23 cellular contexts compared by ENCODE assay signal in genomic region chr5:68379275-68380026, GRCh38.
A peak's percentile ranks its signal among the peaks of the same experiment; 100 is the strongest.
DNase-seq lines count a peak whose midpoint lies in the region; ATAC-seq, FAIRE-seq and TF ChIP-seq lines count a peak whose summit lies in the region.
"Had no signal": no experiment of that assay in that cellular context is flagged by ENCODE, and none has a peak within 500 bp of the region (broad histone marks: within the 10 kb centered on the region; RNA-seq: fewer than 3 reads in every experiment).

No MANE protein-coding gene starts in this region.

- H3K4me1 ChIP-seq in K562 (replicated peaks in 1 of 2; ENCODE audit: control insufficient read depth in 2 of 2, insufficient read depth in 2 of 2, low read length in 2 of 2) = peaks cover 0 to 29% of the 10 kb centered on the region in 2 experiments; a peak in 2 of 5 replicates
- H3K4me1 ChIP-seq in upper lobe of right lung = peaks cover 12% of the 10 kb centered on the region

- 0 out of 2 replicates have a peak, but pooled peaks cover 2% of the 10 kb centered on the region for H3K9me3 ChIP-seq in K562 (replicated peaks; ENCODE audit: control insufficient read depth, insufficient read depth, low read depth, low read length)
- H3K9me3 ChIP-seq in upper lobe of right lung = no peaks in the 10 kb centered on the region
- H3K9me3 ChIP-seq: lower lobe of right lung, ovary had no signal

- in situ Hi-C loops in K562 (cut with MboI) = no loop called here

- H2AFZ ChIP-seq in K562 (ENCODE audit: low read depth, low read length) = peak overlapping the region; percentile 67

- TF ChIP-seq EP300 in K562 (IDR thresholded peaks at IDR 0.05; ENCODE audit: low read length) = no peak

- H3K27me3 ChIP-seq in K562 (ENCODE audit: control insufficient read depth in 2 of 2, insufficient read depth in 2 of 2, low read length in 2 of 2) (no peaks in the 10 kb centered on the region), upper lobe of right lung (no peaks in the 10 kb centered on the region)
- H3K27me3 ChIP-seq: ovary had no signal

- H3K4me3 ChIP-seq in K562 (no peak overlapping the region), upper lobe of right lung (no peak overlapping the region)
- H3K4me3 ChIP-seq: lower lobe of right lung, ovary, skin epidermis had no signal

- FAIRE-seq in K562 (lab: Jason Lieb, UNC) = no peak
- FAIRE-seq: A204.1, bronchial epithelial cell, GM12891 had no signal

- no peaks in the 10 kb centered on the region for H3K9me3 Mint-ChIP-seq in activated CD8-positive, alpha-beta memory T cell treated with anti-CD3 and anti-CD28 coated beads, Interleukin-2, amount 10 ng/mL, durations not matched to agents 7 days and 5 days (ENCODE audit: low read depth)
- H3K9me3 Mint-ChIP-seq: activated B cell treated with CpG ODN at 0.5 μM for 24 hours had no signal

- H3K4me1 Mint-ChIP-seq in activated CD8-positive, alpha-beta memory T cell treated with anti-CD3 and anti-CD28 coated beads, Interleukin-2, amount 10 ng/mL, durations not matched to agents 7 days and 5 days = peaks cover 83% of the 10 kb centered on the region

- BruUV-seq in K562 (replicated peaks; lab: Mats Ljungman, UMichigan) = no TSS peak

- CTCF ChIA-PET in activated CD8-positive, alpha-beta memory T cell treated with anti-CD3 and anti-CD28 coated beads, Interleukin-2, amount 10 ng/mL, durations not matched to agents 7 days and 5 days (lab: Charles Lee) = interaction anchor here (0.7 to 2.5 kb wide), 7 partner anchors 8 to 1134 kb away, joined by 3 to 12 read pairs (median 3); no protein-coding TSS in a partner anchor
- CTCF ChIA-PET in K562 (lab: Yijun Ruan, JAX; ENCODE audit: low intra/inter-chr PET ratio) = no interaction called here

- no peaks in the 10 kb centered on the region for H4K20me1 ChIP-seq in K562 (replicated peaks; ENCODE audit: control insufficient read depth, insufficient read depth, low read length)

- H3K36me3 Mint-ChIP-seq in activated CD8-positive, alpha-beta memory T cell treated with anti-CD3 and anti-CD28 coated beads, Interleukin-2, amount 10 ng/mL, durations not matched to agents 7 days and 5 days = peaks cover 19% of the 10 kb centered on the region

- H3K4me2 ChIP-seq in K562 (ENCODE audit: insufficient read depth, low read length) = no peak overlapping the region

- H3K27ac ChIP-seq in K562 (ENCODE audit: extremely low read depth, low read depth, low read length) (no peak overlapping the region), upper lobe of right lung (no peak overlapping the region), caudate nucleus (ENCODE audit: low read depth, low read length) (no peak overlapping the region)
- H3K27ac ChIP-seq: lower lobe of right lung, ovary had no signal

- H3K79me2 ChIP-seq in K562 (ENCODE audit: control insufficient read depth, insufficient read depth, low read length) = no peaks in the 10 kb centered on the region

- no peak for DNase-seq in activated CD8-positive, alpha-beta memory T cell treated with anti-CD3 and anti-CD28 coated beads, Interleukin-2, amount 10 ng/mL, durations not matched to agents 7 days and 5 days
- no peak for DNase-seq in activated CD8-positive, alpha-beta memory T cell treated with anti-CD3 and anti-CD28 coated beads, Interleukin-2, amount 50 U/mL, for 4 hours
- DNase-seq in K562 (ENCODE audit: extremely low read depth in 1 of 4, low spot score in 3 of 4) (no peak), medulla oblongata (ENCODE audit: extremely low spot score) (peak; percentile 57), upper lobe of right lung (no peak), caudate nucleus (lab: John Stamatoyannopoulos, UW) (no peak), CD1c-positive myeloid dendritic cell (ENCODE audit: extremely low spot score) (no peak), GM19240 (ENCODE audit: insufficient read length, low spot score) (no peak)
- DNase-seq: activated B cell treated with CpG ODN at 0.5 μM for 24 hours; activated naive CD8-positive, alpha-beta T cell treated with anti-CD3 and anti-CD28 coated beads, Interleukin-2, amount 10 ng/mL, durations not matched to agents 7 days and 5 days; GDM1; head of caudate nucleus; IMR-90; lower lobe of right lung; NCI-H1694 treated with DMSO at 0.1 percent for 48 hours; NCI-H345; NK-92 treated with Interleukin-12 subunit alpha and Interleukin-12 subunit beta, amount 100 ng/mL, for 24 hours; stimulated activated CD4-positive, alpha-beta T cell treated with anti-CD3 and anti-CD28 coated beads, Interleukin-4, amount 100 ng/mL, for 1 hour had no signal

- H3K36me3 ChIP-seq in K562 (ENCODE audit: control insufficient read depth, insufficient read depth, low read length) (no peaks in the 10 kb centered on the region), upper lobe of right lung (no peaks in the 10 kb centered on the region)
- H3K36me3 ChIP-seq: lower lobe of right lung, ovary had no signal

- ATAC-seq in activated CD8-positive, alpha-beta memory T cell treated with anti-CD3 and anti-CD28 coated beads, Interleukin-2, amount 10 ng/mL, durations not matched to agents 7 days and 5 days = no peak
- ATAC-seq in K562 (peak; percentile 16; the same call in 1 of the 3 replicates), upper lobe of right lung (peak; percentile 32)

- no peaks in the 10 kb centered on the region for H3K9me1 ChIP-seq in K562 (ENCODE audit: control insufficient read depth, insufficient read depth, low read length)

- intact Hi-C loops in K562 (cut with micrococcal nuclease) = loop anchor here (2.0 to 5.0 kb wide), 2 partner anchors 77 to 81 kb away; no protein-coding TSS in a partner anchor
- intact Hi-C loops in upper lobe of right lung (cut with DNase I) = no loop called here

- TF ChIP-seq POLR2A in K562 (conservative IDR thresholded peaks at IDR 0.05) = no peak

- WGBS in K562 (ENCODE audit: insufficient coverage, low coverage, missing lambda C conversion rate) = 21% methylated on average over 3 of the region's 3 CpGs

- peak overlapping the region; percentile 91 for H3K27ac Mint-ChIP-seq in activated CD8-positive, alpha-beta memory T cell treated with anti-CD3 and anti-CD28 coated beads, Interleukin-2, amount 10 ng/mL, durations not matched to agents 7 days and 5 days
- H3K27ac Mint-ChIP-seq: activated B cell treated with CpG ODN at 0.5 μM for 24 hours had no signal

- TF ChIP-seq RAD21 in K562 (CRISPR knock-in tag; conservative IDR thresholded peaks at IDR 0.05 in 1 of 2, IDR thresholded peaks at IDR 0.05 in 1 of 2) = no peak

- no peak for TF ChIP-seq CTCF in K562 (IDR thresholded peaks at IDR 0.05 in 2 of 3, conservative IDR thresholded peaks at IDR 0.05 in 1 of 3; ENCODE audit: insufficient read depth in 2 of 3, low read depth in 1 of 3, low read length in 3 of 3)
- TF ChIP-seq CTCF in upper lobe of right lung (IDR thresholded peaks at IDR 0.05) = no peak

- POLR2A ChIA-PET in K562 (lab: Yijun Ruan, JAX) = interaction anchor here (0.6 to 1.3 kb wide), 5 partner anchors 8 to 61 kb away, joined by 3 to 4 read pairs (median 3); no protein-coding TSS in a partner anchor

- H3K9ac ChIP-seq in K562 (ENCODE audit: insufficient read depth in 1 of 2, low read depth in 2 of 2, low read length in 2 of 2) = no peak overlapping the region

- H3K4me3 Mint-ChIP-seq in activated CD8-positive, alpha-beta memory T cell treated with anti-CD3 and anti-CD28 coated beads, Interleukin-2, amount 10 ng/mL, durations not matched to agents 7 days and 5 days = no peak overlapping the region
- H3K4me3 Mint-ChIP-seq: activated B cell treated with CpG ODN at 0.5 μM for 24 hours had no signal

- H3K27me3 Mint-ChIP-seq in activated CD8-positive, alpha-beta memory T cell treated with anti-CD3 and anti-CD28 coated beads, Interleukin-2, amount 10 ng/mL, durations not matched to agents 7 days and 5 days = no peaks in the 10 kb centered on the region
- H3K27me3 Mint-ChIP-seq: activated B cell treated with CpG ODN at 0.5 μM for 24 hours had no signal

TF ChIP-seq in K562, 482 proteins besides CTCF, POLR2A, EP300 and RAD21 (continues in another document):
- TF ChIP-seq NEUROD1 (IDR thresholded peaks at IDR 0.05; ENCODE audit: borderline replicate concordance, low read depth, low read length, partially characterized antibody) = no peak
- 0 out of 2 replicates have a peak, but pooled peaks have one; percentile 18 for TF ChIP-seq ESRRA (IDR thresholded peaks at IDR 0.05; ENCODE audit: borderline replicate concordance, low read depth)
- no peak for TF ChIP-seq MAFK (IDR thresholded peaks at IDR 0.05; ENCODE audit: low read length)
- TF ChIP-seq NCOA4 (IDR thresholded peaks at IDR 0.05; ENCODE audit: partially characterized antibody) = no peak
- no peak for TF ChIP-seq TGIF2 (CRISPR knock-in tag; IDR thresholded peaks at IDR 0.05)
- TF ChIP-seq RBM25 (IDR thresholded peaks at IDR 0.05; ENCODE audit: low read depth, low read length, severe bottlenecking) = peak; percentile 97
- TF ChIP-seq SMC3 (conservative IDR thresholded peaks at IDR 0.05; ENCODE audit: insufficient read depth, low read depth, low read length) = no peak
